Comparison of ENCODE assay signal across 1 cellular context in genomic region chr19:16836906-16837362, GRCh38.
TF ChIP-seq lines count a peak whose summit lies in the region.

No MANE protein-coding gene starts in this region.

TF ChIP-seq in HEK293, 187 proteins besides CTCF, POLR2A, EP300 and RAD21 (continued from another document):
- TF ChIP-seq PRDM4 (tag by site-specific recombination; IDR thresholded peaks at IDR 0.05) (no peak), ZNF148 (tag by site-specific recombination; IDR thresholded peaks at IDR 0.05; ENCODE audit: borderline replicate concordance) (no peak), ZNF138 (tag by site-specific recombination; IDR thresholded peaks at IDR 0.05; ENCODE audit: borderline replicate concordance) (no peak), ZNF223 (tag by site-specific recombination; IDR thresholded peaks at IDR 0.05) (no peak), ZSCAN16 (tag by site-specific recombination; IDR thresholded peaks at IDR 0.05) (no peak), GLIS1 (tag by site-specific recombination; IDR thresholded peaks at IDR 0.05) (no peak), SCRT2 (tag by site-specific recombination; IDR thresholded peaks at IDR 0.05) (no peak), ZNF433 (tag by site-specific recombination; IDR thresholded peaks at IDR 0.05; ENCODE audit: low read depth) (no peak)
TF ChIP-seq in HEK293: peak in this region for 2.
